Comparison of ENCODE assay signal across 8 cellular contexts in the genomic region with DNA sequence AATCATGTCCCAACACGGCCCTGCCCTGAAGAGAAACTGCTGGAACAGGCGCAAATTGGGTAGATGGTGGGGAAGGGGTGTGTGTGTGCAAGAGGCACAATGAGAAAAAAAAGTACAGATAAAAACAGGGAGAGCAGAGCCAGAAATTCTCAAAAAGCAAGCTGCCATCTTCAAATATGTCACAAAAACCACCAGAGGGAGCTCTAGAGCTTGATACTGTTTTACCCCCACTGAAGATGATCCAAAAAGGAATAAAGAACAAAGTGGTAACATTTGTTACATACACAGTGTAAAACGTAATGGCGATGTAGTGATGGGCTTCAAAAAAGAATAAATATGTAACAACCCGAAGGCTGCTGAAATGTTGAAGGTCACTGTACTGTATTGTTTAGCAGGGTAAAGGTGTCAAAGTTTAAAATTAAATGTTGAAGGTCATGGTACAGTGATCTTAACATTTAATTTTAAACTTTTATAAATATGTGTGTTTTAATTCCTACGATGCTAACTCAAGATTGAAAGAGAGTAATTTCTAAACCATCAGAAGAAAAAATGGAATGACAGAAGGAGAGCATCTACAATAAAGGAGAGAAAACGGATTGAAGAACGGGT. TPM values are rescaled to one million over a fixed set of nuclear protein-coding genes. Genes with fewer than 3 reads are reported as not detected.
DNase-seq lines count a peak whose midpoint lies in the region; ATAC-seq and TF ChIP-seq lines count a peak whose summit lies in the region.

No MANE protein-coding gene starts in this region.

- WGBS in prostate gland = 61% methylated on average over 8 of the region's 8 CpGs

- peak; percentile 84 for TF ChIP-seq CTCF in KMS-11 (conservative IDR thresholded peaks at IDR 0.05; ENCODE audit: low read depth, low read length)
- peak; percentile 60 for TF ChIP-seq CTCF in fibroblast of mammary gland (conservative IDR thresholded peaks at IDR 0.05; ENCODE audit: control insufficient read depth, insufficient read depth, low read depth, low read length)
- peak in 3 of 4 experiments; percentile 46 to 56 (median 49) for TF ChIP-seq CTCF in prostate gland (IDR thresholded peaks at IDR 0.05)

- intact Hi-C loops in prostate gland (cut with DNase I) = no loop called here

- H3K79me2 ChIP-seq in KMS-11 (ENCODE audit: insufficient read depth, low read depth) = peaks cover 76% of the 10 kb centered on the region

- no peak for TF ChIP-seq POLR2A in prostate gland (IDR thresholded peaks at IDR 0.05)

- ATAC-seq in HG02588 (IDR thresholded peaks at IDR 0.05; ENCODE audit: unreplicated experiment) = no peak
- no peak for ATAC-seq in GM21529 (IDR thresholded peaks at IDR 0.05; ENCODE audit: unreplicated experiment)

- peak; percentile 28 for DNase-seq in activated CD8-positive, alpha-beta memory T cell treated with anti-CD3 and anti-CD28 coated beads, Interleukin-2, amount 50 U/mL, for 48 hours
- DNase-seq in activated CD8-positive, alpha-beta memory T cell treated with anti-CD3 and anti-CD28 coated beads for 24 hours = no peak
- DNase-seq in T-helper 2 cell treated with Interferon-gamma antibody and Interleukin-4, amounts not matched to agents 5 μg/mL and 100 μg/mL, for 36 hours (ENCODE audit: low spot score) = no peak
- peak; percentile 61 for DNase-seq in fibroblast of mammary gland (ENCODE audit: low read depth)
- DNase-seq in prostate gland (ENCODE audit: low spot score) = no peak

- H3K27me3 ChIP-seq in KMS-11 (ENCODE audit: insufficient read depth, low read depth) (no peaks in the 10 kb centered on the region), prostate gland (replicated peaks; ENCODE audit: insufficient read depth) (no peaks in the 10 kb centered on the region)

- peaks cover 72% of the 10 kb centered on the region for H3K36me3 Mint-ChIP-seq in T-helper 2 cell treated with Interferon-gamma antibody and Interleukin-4, amounts not matched to agents 5 μg/mL and 100 μg/mL, for 36 hours (ENCODE audit: low read depth)

- H2AFZ ChIP-seq in KMS-11 (ENCODE audit: low read depth) = no peak overlapping the region

- H3K4me1 ChIP-seq in KMS-11 (ENCODE audit: low read depth, poor library complexity, severe bottlenecking) = peaks cover 23% of the 10 kb centered on the region
- H3K4me1 ChIP-seq in prostate gland (replicated peaks) = peaks cover 4% of the 10 kb centered on the region

- H3K4me1 Mint-ChIP-seq in T-helper 2 cell treated with Interferon-gamma antibody and Interleukin-4, amounts not matched to agents 5 μg/mL and 100 μg/mL, for 36 hours (ENCODE audit: low read depth) = peaks cover 41% of the 10 kb centered on the region

- H3K4me3 Mint-ChIP-seq in T-helper 2 cell treated with Interferon-gamma antibody and Interleukin-4, amounts not matched to agents 5 μg/mL and 100 μg/mL, for 36 hours = no peak overlapping the region

- H3K4me2 ChIP-seq in KMS-11 = no peak overlapping the region

- no peaks in the 10 kb centered on the region for H3K9me3 Mint-ChIP-seq in T-helper 2 cell treated with Interferon-gamma antibody and Interleukin-4, amounts not matched to agents 5 μg/mL and 100 μg/mL, for 36 hours

- H3K4me3 ChIP-seq in KMS-11 (IDR thresholded peaks at IDR 0.05; ENCODE audit: insufficient read depth, low read depth, low read length) (no peak overlapping the region), fibroblast of mammary gland (ENCODE audit: control insufficient read depth, low read depth, low read length) (no peak overlapping the region), prostate gland (no peak overlapping the region)

- peaks cover 35% of the 10 kb centered on the region for H3K36me3 ChIP-seq in KMS-11 (ENCODE audit: insufficient read depth)
- peaks cover 0 to 4% of the 10 kb centered on the region in 2 donors for H3K36me3 ChIP-seq in prostate gland

- no peaks in the 10 kb centered on the region for H3K9me3 ChIP-seq in prostate gland

- H3K9ac ChIP-seq in KMS-11 = no peak overlapping the region

- peak overlapping the region; percentile 3 for H3K27ac Mint-ChIP-seq in T-helper 2 cell treated with Interferon-gamma antibody and Interleukin-4, amounts not matched to agents 5 μg/mL and 100 μg/mL, for 36 hours

- no peaks in the 10 kb centered on the region for H3K27me3 Mint-ChIP-seq in T-helper 2 cell treated with Interferon-gamma antibody and Interleukin-4, amounts not matched to agents 5 μg/mL and 100 μg/mL, for 36 hours (ENCODE audit: low read depth)

- H3K27ac ChIP-seq in KMS-11 (no peak overlapping the region), prostate gland (no peak overlapping the region)

- peaks cover 7% of the 10 kb centered on the region for H4K20me1 ChIP-seq in KMS-11 (ENCODE audit: insufficient read depth)

RNA-seq across cellular contexts. Expression of gene SNRPA1, which starts 6.0 kb away (rescaled TPM):
- 10 to 100 TPM; 23.6 to 55.3 TPM for total RNA-seq in prostate gland

RNA-seq across cellular contexts. Expression of gene SELENOS, which starts 11.7 kb away (rescaled TPM):
- 100 to 1,000 TPM in 1 of 2 donors, 10 to 100 TPM in 1; 66.9 to 100 TPM for total RNA-seq in prostate gland

RNA-seq across cellular contexts. Expression of gene CHSY1, which starts 37.2 kb away (rescaled TPM):
- total RNA-seq in prostate gland = 10 to 100 TPM; 30.4 to 46.4 TPM

Comparison
In these comparisons a context has a peak if more than half of its experiments do, and no peak if none do; other contexts are left out.
1. DNase-seq: peak in activated CD8-positive, alpha-beta memory T cell treated with anti-CD3 and anti-CD28 coated beads, Interleukin-2, amount 50 U/mL, for 48 hours (single experiment) and fibroblast of mammary gland (single experiment); none in activated CD8-positive, alpha-beta memory T cell treated with anti-CD3 and anti-CD28 coated beads for 24 hours (single experiment), T-helper 2 cell treated with Interferon-gamma antibody and Interleukin-4, amounts not matched to agents 5 μg/mL and 100 μg/mL, for 36 hours (single experiment) and prostate gland (single experiment).
2. Peak in every context shown above with its lines, with median percentiles within 50 percentile points of each other: CTCF ChIP-seq.